Comparison of ENCODE assay signal across 7 cellular contexts in genomic region chr9:61330342-61331092, GRCh38.
DNase-seq lines count a peak whose midpoint lies in the region; ATAC-seq, FAIRE-seq and TF ChIP-seq lines count a peak whose summit lies in the region.
"Not testable (repeated sequence)": the region's sequence is repeated elsewhere in the genome, so short reads cannot be mapped to it uniquely, and the experiment has no call there.

No MANE protein-coding gene starts in this region.

- no CpG with 5 or more reads among the region's 75 CpGs for WGBS in gastroesophageal sphincter (ENCODE audit: low coverage in 1 of 2), 2 donors

- H3K4me1 ChIP-seq in HUES6 (ENCODE audit: control insufficient read depth, insufficient read depth, low read length); gastroesophageal sphincter: not testable (repeated sequence)

- not testable (repeated sequence) for H3K27me3 Mint-ChIP-seq in activated CD4-positive, alpha-beta memory T cell treated with anti-CD3 and anti-CD28 coated beads for 36 hours; nephron (ENCODE audit: low read depth)

- TF ChIP-seq CTCF in bronchial epithelial cell (IDR thresholded peaks at IDR 0.05; ENCODE audit: insufficient read depth, low read length, severe bottlenecking); gastroesophageal sphincter (IDR thresholded peaks at IDR 0.05); nephron (IDR thresholded peaks at IDR 0.05; ENCODE audit: unreplicated experiment in 3 of 3): not testable (repeated sequence)

- DNase-seq in activated CD4-positive, alpha-beta memory T cell treated with anti-CD3 and anti-CD28 coated beads for 36 hours: peak; percentile 16
- DNase-seq in bronchial epithelial cell (ENCODE audit: low read depth); skeletal muscle cell (ENCODE audit: low read depth): not testable (repeated sequence)

- TF ChIP-seq POLR2A in gastroesophageal sphincter (IDR thresholded peaks at IDR 0.05): not testable (repeated sequence)

- ATAC-seq in gastroesophageal sphincter: not testable (repeated sequence)

- not testable (repeated sequence) for H3K27ac ChIP-seq in HUES6 (ENCODE audit: low read depth, low read length)
- peak overlapping the region; percentile 5 to 78 (median 73) for H3K27ac ChIP-seq in gastroesophageal sphincter

- H3K4me1 Mint-ChIP-seq in activated CD4-positive, alpha-beta memory T cell treated with anti-CD3 and anti-CD28 coated beads for 36 hours (ENCODE audit: low read depth); nephron: not testable (repeated sequence)

- POLR2A ChIA-PET in activated CD4-positive, alpha-beta memory T cell treated with anti-CD3 and anti-CD28 coated beads for 36 hours (lab: Charles Lee): not testable (repeated sequence)

- not testable (repeated sequence) for H3K27me3 ChIP-seq in HUES6 (ENCODE audit: control insufficient read depth, insufficient read depth, low read length); bronchial epithelial cell (ENCODE audit: control insufficient read depth, insufficient read depth, low read length); gastroesophageal sphincter

- not testable (repeated sequence) for H3K9ac ChIP-seq in HUES6 (ENCODE audit: low read length)

- H3K4me3 ChIP-seq in HUES6 (ENCODE audit: low read depth, low read length): peak overlapping the region; percentile 50
- H3K4me3 ChIP-seq in bronchial epithelial cell (ENCODE audit: low read depth, low read length): peak overlapping the region; percentile 34
- peak overlapping the region; percentile 36 to 47 for H3K4me3 ChIP-seq in gastroesophageal sphincter
- peak overlapping the region; percentile 4 for H3K4me3 ChIP-seq in iPS-11a (ENCODE audit: low read depth, low read length)
- H3K4me3 ChIP-seq in skeletal muscle cell (ENCODE audit: low read depth, low read length): peak overlapping the region; percentile 32

- CTCF ChIA-PET in activated CD4-positive, alpha-beta memory T cell treated with anti-CD3 and anti-CD28 coated beads for 36 hours (lab: Charles Lee): not testable (repeated sequence)

- not testable (repeated sequence) for H3K9me3 ChIP-seq in HUES6 (ENCODE audit: control insufficient read depth, insufficient read depth, low read depth, low read length); gastroesophageal sphincter

- not testable (repeated sequence) for FAIRE-seq in bronchial epithelial cell (lab: Jason Lieb, UNC)

- not testable (repeated sequence) for H3K36me3 Mint-ChIP-seq in activated CD4-positive, alpha-beta memory T cell treated with anti-CD3 and anti-CD28 coated beads for 36 hours; nephron (ENCODE audit: low read depth)

- intact Hi-C loops in activated CD4-positive, alpha-beta memory T cell treated with anti-CD3 and anti-CD28 coated beads for 36 hours (cut with micrococcal nuclease): not testable (repeated sequence)

- TF ChIP-seq EP300 in gastroesophageal sphincter (IDR thresholded peaks at IDR 0.05): not testable (repeated sequence)

- not testable (repeated sequence) for H3K36me3 ChIP-seq in HUES6 (ENCODE audit: control insufficient read depth, insufficient read depth, low read length); bronchial epithelial cell (ENCODE audit: control insufficient read depth, insufficient read depth, low read length); gastroesophageal sphincter

- not testable (repeated sequence) for H3K27ac Mint-ChIP-seq in activated CD4-positive, alpha-beta memory T cell treated with anti-CD3 and anti-CD28 coated beads for 36 hours; nephron

- H3K9me3 Mint-ChIP-seq in activated CD4-positive, alpha-beta memory T cell treated with anti-CD3 and anti-CD28 coated beads for 36 hours; nephron: not testable (repeated sequence)

- H3K4me3 Mint-ChIP-seq in activated CD4-positive, alpha-beta memory T cell treated with anti-CD3 and anti-CD28 coated beads for 36 hours: peak overlapping the region; percentile 29
- peak overlapping the region; percentile 59 to 66 (median 64) for H3K4me3 Mint-ChIP-seq in nephron
